27 cellular contexts compared by ENCODE assay signal in the genomic region with DNA sequence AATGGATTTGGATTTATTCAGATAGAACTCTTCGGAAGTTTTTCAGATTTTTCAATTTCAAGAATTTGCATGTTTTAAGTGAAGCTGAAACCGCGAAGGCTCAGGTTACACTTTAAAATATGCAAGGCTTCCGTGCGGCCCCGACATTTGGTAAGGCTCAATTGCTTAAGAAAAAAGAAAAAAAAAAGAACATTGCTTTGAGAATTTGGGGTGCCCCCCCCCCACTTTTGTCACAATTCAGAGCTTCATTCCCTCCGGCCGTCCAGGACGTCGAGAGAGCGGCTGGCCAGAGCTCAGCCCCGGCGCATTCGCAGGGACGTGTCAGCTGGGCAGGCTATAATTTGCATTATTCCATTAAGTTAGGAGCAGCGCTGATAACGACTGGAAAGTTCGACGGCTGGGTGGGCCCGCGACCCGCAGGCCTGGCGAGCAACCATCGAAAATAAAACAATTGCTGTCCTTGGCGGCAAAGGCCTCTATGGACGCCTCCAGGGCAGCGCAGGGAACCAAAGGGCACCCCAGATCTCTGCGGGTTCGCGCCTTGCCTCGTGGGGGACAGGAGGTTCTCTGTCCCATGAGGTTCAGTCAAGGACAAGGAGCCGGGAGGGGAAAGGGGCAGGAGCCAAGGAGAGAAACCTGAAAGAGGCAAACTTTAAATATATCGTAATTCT. TPM values are rescaled to one million over a fixed set of nuclear protein-coding genes. Genes with fewer than 3 reads are reported as not detected.
DNase-seq lines count a peak whose midpoint lies in the region; TF ChIP-seq lines count a peak whose summit lies in the region.
"Had no signal": no experiment of that assay in that cellular context is flagged by ENCODE, and none has a peak within 500 bp of the region (broad histone marks: within the 10 kb centered on the region; RNA-seq: fewer than 3 reads in every experiment).

No MANE protein-coding gene starts in this region.

- 26 to 35% methylated on average over 22 to 33 of the region's 33 CpGs for WGBS in transverse colon (ENCODE audit: low coverage in 1 of 2), 2 donors

- no peak for TF ChIP-seq EP300 in transverse colon (IDR thresholded peaks at IDR 0.05; ENCODE audit: low read depth)

- H3K9me3 ChIP-seq in iPS-20b (ENCODE audit: insufficient read depth, low read depth, low read length) (no peaks in the 10 kb centered on the region), transverse colon (no peaks in the 10 kb centered on the region)
- H3K9me3 ChIP-seq: lower lobe of right lung, Peyer's patch, SJCRH30, thoracic aorta had no signal

- peaks cover 41% of the 10 kb centered on the region; the same call in 1 of the 2 replicates for H3K4me1 ChIP-seq in iPS-20b (ENCODE audit: insufficient read depth, low read length)
- H3K4me1 ChIP-seq in transverse colon: peaks cover 0 to 12% (median 6%) of the 10 kb centered on the region in 4 donors
- H3K4me1 ChIP-seq: SJCRH30 had no signal

- intact Hi-C loops in dorsolateral prefrontal cortex (cut with DNase I): loop anchor here in 1 of 2 donors (5.0 kb wide), 2 partner anchors 38 to 247 kb away; no protein-coding TSS in a partner anchor
- intact Hi-C loops in transverse colon (cut with DNase I; ENCODE audit: low total_unique reads): no loop called here

- no peak for TF ChIP-seq CTCF in choroid plexus epithelial cell (conservative IDR thresholded peaks at IDR 0.05; ENCODE audit: low read depth, low read length)
- TF ChIP-seq CTCF in dorsolateral prefrontal cortex (IDR thresholded peaks at IDR 0.05 in 54 of 56, conservative IDR thresholded peaks at IDR 0.05 in 2 of 56; ENCODE audit: low read depth in 1 of 56, partially characterized antibody in 56 of 56): no peak
- no peak for TF ChIP-seq CTCF in transverse colon (IDR thresholded peaks at IDR 0.05)

- DNase-seq in ELF-1 (ENCODE audit: low read depth, low spot score) (peak; percentile 42), H7 (peak; percentile 63), choroid plexus epithelial cell (ENCODE audit: low read depth) (peak; percentile 26), caudate nucleus (lab: John Stamatoyannopoulos, UW) (no peak), dorsolateral prefrontal cortex (no peak), transverse colon (no peak), cortex of kidney (lab: John Stamatoyannopoulos, UW) (no peak)
- DNase-seq: activated CD4-positive, alpha-beta memory T cell treated with anti-CD3 and anti-CD28 coated beads for 36 hours; activated gamma-delta T cell treated with Interleukin-2 at 50 U/mL for 16 hours; foreskin melanocyte; lower lobe of right lung; NCI-H1092; NCI-H2029 treated with DMSO at 0.1 percent for 48 hours; NCI-H446 treated with DMSO at 0.1 percent for 48 hours; NK-92 treated with Interleukin-12 subunit alpha and Interleukin-12 subunit beta, amount 100 ng/mL, for 24 hours; Peyer's patch; SJCRH30; small intestine; stimulated activated CD4-positive, alpha-beta T cell treated with anti-CD3 and anti-CD28 coated beads, Interleukin-2, amount 100 ng/mL, for 48 hours; stimulated activated naive CD4-positive, alpha-beta T cell had no signal

- peak overlapping the region; percentile 38; the same call in 1 of the 2 replicates for H3K9ac ChIP-seq in iPS-20b (ENCODE audit: low read depth, low read length)

- in situ Hi-C loops in transverse colon (cut with MboI; ENCODE audit: low pct_ligation_motif_present in 1 of 4, low pct_unique_long_range_greater_than_20kb in 1 of 4, low sequenced_read_pairs in 3 of 4): no loop called here

- no peak for TF ChIP-seq POLR2A in transverse colon (IDR thresholded peaks at IDR 0.05)

- no peaks in the 10 kb centered on the region for H3K36me3 ChIP-seq in H7 (replicated peaks; ENCODE audit: control insufficient read depth, insufficient read depth, low read length)
- no peaks in the 10 kb centered on the region for H3K36me3 ChIP-seq in iPS-20b (ENCODE audit: insufficient read depth, low read depth, low read length)
- no peaks in the 10 kb centered on the region for H3K36me3 ChIP-seq in transverse colon
- H3K36me3 ChIP-seq: lower lobe of right lung, Peyer's patch, SJCRH30, thoracic aorta had no signal

- peaks cover 89% of the 10 kb centered on the region for H3K27me3 ChIP-seq in H7 (ENCODE audit: control insufficient read depth, insufficient read depth, low read length)
- H3K27me3 ChIP-seq in iPS-20b (ENCODE audit: insufficient read depth, low read length): peaks cover 98% of the 10 kb centered on the region
- H3K27me3 ChIP-seq in dorsolateral prefrontal cortex: peaks cover 9 to 99% (median 88%) of the 10 kb centered on the region in 45 donors
- H3K27me3 ChIP-seq in transverse colon: peaks cover 100% of the 10 kb centered on the region
- H3K27me3 ChIP-seq: SJCRH30 had no signal

- H3K27ac ChIP-seq in iPS-20b (ENCODE audit: low read length) (no peak overlapping the region), caudate nucleus (ENCODE audit: low read depth, low read length) (no peak overlapping the region), dorsolateral prefrontal cortex (peak overlapping the region in 5 of 59 donors; percentile 4 to 90 (median 6)), transverse colon (no peak overlapping the region)
- H3K27ac ChIP-seq: C4-2B, hepatocyte, lower lobe of right lung, Peyer's patch, SJCRH30, thoracic aorta, VCaP had no signal

- H3K4me3 ChIP-seq in H7 (ENCODE audit: insufficient read depth, low read depth, low read length): no peak overlapping the region; the same call in 1 of the 2 replicates
- H3K4me3 ChIP-seq in choroid plexus epithelial cell (ENCODE audit: low read depth, low read length): no peak overlapping the region
- peak overlapping the region; percentile 88; the same call in 1 of the 2 replicates for H3K4me3 ChIP-seq in iPS-20b (ENCODE audit: low read length)
- no peak overlapping the region for H3K4me3 ChIP-seq in dorsolateral prefrontal cortex
- no peak overlapping the region for H3K4me3 ChIP-seq in transverse colon
- H3K4me3 ChIP-seq: hepatocyte, lower lobe of right lung, Peyer's patch, SJCRH30, thoracic aorta had no signal

RNA-seq across cellular contexts. Expression of a gene that starts 7.1 kb away (rescaled TPM):
- 3.9 and 5.1 TPM in 2 replicates for total RNA-seq in H7 (2014; rRNA removed; shearing (Covaris generic))
- total RNA-seq in dorsolateral prefrontal cortex: 10 to 100 TPM in 76 of 120 experiments, 1 to 10 TPM in 44; 3.7 to 36.9 (median 10.7) TPM
- not detected for total RNA-seq in transverse colon
- total RNA-seq: activated CD4-positive, alpha-beta memory T cell treated with anti-CD3 and anti-CD28 coated beads for 36 hours; cardiac septum; LHCN-M2; Peyer's patch; SJCRH30 had no signal

Comparison
In these comparisons a context has a peak if more than half of its experiments do, and no peak if none do; other contexts are left out.
1. DNase-seq: peak in ELF-1 (single experiment), H7 (single experiment) and choroid plexus epithelial cell (single experiment); none in caudate nucleus (0 of 61), dorsolateral prefrontal cortex (0 of 10), transverse colon (single experiment) and cortex of kidney (single experiment).